In the genomic region with DNA sequence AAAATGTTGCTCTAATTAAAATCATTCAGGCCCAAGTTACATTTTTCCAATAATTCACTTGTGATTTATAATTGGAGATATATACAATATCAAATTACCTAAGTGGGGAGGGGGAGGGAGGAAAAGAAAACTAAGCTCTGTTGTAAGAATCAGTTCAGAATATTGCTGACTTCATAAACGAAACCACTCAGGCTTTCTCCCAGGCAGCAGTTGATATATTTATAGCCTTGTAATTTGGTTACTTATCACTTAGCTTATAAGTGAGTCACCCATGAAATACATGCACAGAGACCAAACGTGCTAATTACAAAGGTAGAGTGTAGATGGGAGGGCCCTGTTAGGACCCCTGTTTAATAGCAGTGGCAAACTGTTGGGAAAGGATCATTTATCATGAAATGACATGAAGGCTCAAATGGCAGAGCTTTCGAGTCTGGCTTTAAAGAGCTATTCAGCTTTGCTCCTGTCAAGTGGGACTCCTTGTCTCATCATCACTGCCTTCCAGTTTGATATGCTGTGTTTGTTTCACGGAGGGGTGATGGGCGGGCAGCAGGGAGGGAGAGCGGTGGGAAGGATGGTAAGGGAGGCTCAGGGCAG, we compare ENCODE assay signal across 8 cellular contexts.
DNase-seq lines count a peak whose midpoint lies in the region; ATAC-seq and TF ChIP-seq lines count a peak whose summit lies in the region.

No MANE protein-coding gene starts in this region.

- 44 to 45% methylated on average over 6 of the region's 6 CpGs for WGBS in esophagus, 2 donors
- 42% methylated on average over 6 of the region's 6 CpGs for WGBS in suprapubic skin

- H3K9me3 ChIP-seq in esophagus (ENCODE audit: control insufficient read depth in 2 of 2, insufficient read depth in 1 of 2, low read depth in 1 of 2, low read length in 1 of 2) (no peaks in the 10 kb centered on the region), suprapubic skin (no peaks in the 10 kb centered on the region)

- H3K27ac ChIP-seq in esophagus (ENCODE audit: low read depth in 2 of 2, low read length in 1 of 2) (peak overlapping the region; percentile 47 to 55), suprapubic skin (peak overlapping the region; percentile 74)

- in situ Hi-C loops in GM13976 (cut with MboI; ENCODE audit: low sequenced_read_pairs, unreplicated experiment), result no loop called here

- H3K27me3 ChIP-seq in esophagus (ENCODE audit: control insufficient read depth in 1 of 2, insufficient read depth in 2 of 2, low read length in 2 of 2) (no peaks in the 10 kb centered on the region), suprapubic skin (no peaks in the 10 kb centered on the region)

- TF ChIP-seq CTCF in suprapubic skin (IDR thresholded peaks at IDR 0.05) (no peak), GM13976 (IDR thresholded peaks at IDR 0.05; ENCODE audit: borderline replicate concordance, control extremely low read depth, extremely low read depth, insufficient read depth, missing control alignments) (no peak)

- DNase-seq in NCI-H187 (lab: John Stamatoyannopoulos, UW), result peak; percentile 21 to 30
- no peak for DNase-seq in suprapubic skin (ENCODE audit: low spot score in 2 of 2)
- no peak for DNase-seq in SKM-1 (lab: John Stamatoyannopoulos, UW; ENCODE audit: unreplicated experiment)
- DNase-seq in GM13976 (ENCODE audit: low spot score), result no peak

- H3K4me1 ChIP-seq in esophagus (ENCODE audit: control insufficient read depth in 2 of 2, insufficient read depth in 2 of 2, low read length in 1 of 2) (peaks cover under 1% of the 10 kb centered on the region in 2 donors), suprapubic skin (peaks cover 48% of the 10 kb centered on the region)

- H3K36me3 ChIP-seq in esophagus (ENCODE audit: control insufficient read depth in 2 of 2, insufficient read depth in 2 of 2, low read length in 1 of 2), result no peaks in the 10 kb centered on the region
- no peaks in the 10 kb centered on the region for H3K36me3 ChIP-seq in suprapubic skin

- no peak for TF ChIP-seq POLR2A in suprapubic skin (IDR thresholded peaks at IDR 0.05)

- ATAC-seq in GM21526 (IDR thresholded peaks at IDR 0.05; ENCODE audit: low FRiP score, unreplicated experiment) (peak; percentile 66), HG03039 (IDR thresholded peaks at IDR 0.05; ENCODE audit: unreplicated experiment) (no peak), GM18517 (IDR thresholded peaks at IDR 0.05; ENCODE audit: unreplicated experiment) (no peak)

- H3K4me3 ChIP-seq in esophagus (ENCODE audit: low read depth in 1 of 2, low read length in 2 of 2), result no peak overlapping the region
- H3K4me3 ChIP-seq in suprapubic skin, result no peak overlapping the region

- TF ChIP-seq EP300 in suprapubic skin (IDR thresholded peaks at IDR 0.05), result no peak

Comparison
In these comparisons a context has a peak if more than half of its experiments do, and no peak if none do; other contexts are left out.
1. DNase-seq: peak in NCI-H187 (2 of 2); none in suprapubic skin (0 of 2), SKM-1 (single experiment) and GM13976 (single experiment).